In the genomic region with DNA sequence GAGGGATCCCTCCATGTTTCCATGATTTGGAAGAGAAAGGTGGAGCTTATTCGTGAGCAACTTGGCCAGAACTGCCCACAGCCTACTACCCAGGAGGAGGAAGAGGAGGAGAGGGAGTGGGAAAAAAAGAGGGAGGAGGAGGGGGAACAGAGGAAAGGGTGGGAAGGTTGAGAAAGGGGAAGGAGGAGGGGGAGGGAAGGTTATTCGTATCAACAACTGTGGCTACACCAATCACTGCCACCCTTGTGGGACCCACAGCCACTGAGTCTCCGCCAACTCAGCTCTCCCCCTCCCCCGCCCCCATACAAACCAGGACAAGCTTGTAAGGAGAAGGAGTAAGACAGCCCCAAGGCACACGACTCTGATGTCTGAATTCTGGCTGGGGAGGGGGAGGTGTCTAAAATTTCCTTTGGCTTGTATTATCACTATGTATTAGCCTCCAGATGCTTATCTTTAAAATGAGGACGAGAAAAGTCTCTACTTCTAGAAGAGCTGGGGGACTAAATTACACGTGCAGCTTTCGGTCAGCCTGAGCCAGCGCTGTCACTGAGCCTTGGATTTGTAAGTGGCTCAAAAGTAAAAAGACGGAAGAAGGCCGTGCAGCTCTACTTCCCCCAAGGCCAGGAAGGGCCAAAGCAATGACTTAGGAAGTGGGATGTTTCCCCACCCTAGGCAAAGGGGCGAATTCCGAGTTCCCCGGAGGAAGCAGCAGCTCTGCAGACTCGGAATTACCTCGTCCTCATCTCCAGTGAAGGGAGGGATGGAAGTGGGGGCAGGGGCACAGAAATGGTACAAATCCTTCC, we compare ENCODE assay signal across 8 cellular contexts. TPM values are rescaled to one million over a fixed set of nuclear protein-coding genes. Genes with fewer than 3 reads are reported as not detected.
DNase-seq lines count a peak whose midpoint lies in the region; ATAC-seq and TF ChIP-seq lines count a peak whose summit lies in the region.

No MANE protein-coding gene starts in this region.

- BruUV-seq in HCT116 (replicated peaks; lab: Mats Ljungman, UMichigan): TSS peak; percentile 47

- ATAC-seq in HCT116: no peak

- RAD21 ChIA-PET in HCT116 (lab: Charles Lee; ENCODE audit: low non-redundant PET in 1 of 2, low total read pairs in 2 of 2, uncharacterized antibody in 2 of 2, unreplicated experiment in 2 of 2): no interaction called here

- H3K27me3 ChIP-seq in HCT116 (ENCODE audit: insufficient read depth, low read length): no peaks in the 10 kb centered on the region
- H3K27me3 ChIP-seq in ectodermal cell (ENCODE audit: control insufficient read depth, insufficient read depth, low read length, poor library complexity, severe bottlenecking): peaks cover 30% of the 10 kb centered on the region
- H3K27me3 ChIP-seq in uterus: no peaks in the 10 kb centered on the region

- H3K4me1 ChIP-seq in HCT116 (ENCODE audit: control insufficient read depth in 1 of 2, insufficient read depth in 2 of 2, low read length in 2 of 2): peaks cover 13 to 32% of the 10 kb centered on the region in 2 experiments; a peak in 3 of 4 replicates
- H3K4me1 ChIP-seq in ectodermal cell (ENCODE audit: control insufficient read depth, insufficient read depth, low read length): peaks cover 18% of the 10 kb centered on the region
- peaks cover 43% of the 10 kb centered on the region for H3K4me1 ChIP-seq in mesodermal cell (ENCODE audit: control insufficient read depth, insufficient read depth, low read length, poor library complexity, severe bottlenecking)
- H3K4me1 ChIP-seq in uterus: peaks cover 5 to 29% of the 10 kb centered on the region in 2 donors

- intact Hi-C loops in HCT116 (cut with micrococcal nuclease) (loop anchor here (5.0 kb wide), 2 partner anchors 35 to 65 kb away; a partner anchor contains a TSS), uterus (cut with DNase I; ENCODE audit: low total_unique reads) (loop anchor here (5.0 kb wide), 1 partner anchor 70 kb away; no protein-coding TSS in a partner anchor)

- H3K9me3 ChIP-seq in HCT116 (ENCODE audit: control insufficient read depth in 1 of 2, insufficient read depth in 1 of 2, low read depth in 1 of 2, low read length in 2 of 2) (no peaks in the 10 kb centered on the region), SK-N-MC (ENCODE audit: low read depth, low read length) (no peaks in the 10 kb centered on the region), ectodermal cell (ENCODE audit: control insufficient read depth, low read length) (no peaks in the 10 kb centered on the region), mesodermal cell (ENCODE audit: control insufficient read depth, low read length) (peaks cover 4% of the 10 kb centered on the region), uterus (no peaks in the 10 kb centered on the region)

- no peaks in the 10 kb centered on the region for H3K9me2 ChIP-seq in HCT116 (ENCODE audit: insufficient read depth)

- CTCF ChIA-PET in HCT116 (lab: Charles Lee): no interaction called here

- H3K4me2 ChIP-seq in HCT116 (ENCODE audit: low read length): peak overlapping the region; percentile 94

- H4K20me1 ChIP-seq in HCT116 (ENCODE audit: insufficient read depth): no peaks in the 10 kb centered on the region

- TF ChIP-seq POLR2A in HCT116 (IDR thresholded peaks at IDR 0.05; ENCODE audit: borderline replicate concordance, extremely low read depth, insufficient read depth, insufficient read length) (no peak), uterus (IDR thresholded peaks at IDR 0.05) (no peak)

- H2AFZ ChIP-seq in HCT116 (ENCODE audit: low read depth, low read length, poor library complexity, severe bottlenecking): no peak overlapping the region

- peaks cover 2 to 8% of the 10 kb centered on the region in 2 experiments; a peak in 1 of 4 replicates for H3K36me3 ChIP-seq in HCT116 (ENCODE audit: control insufficient read depth in 1 of 2, insufficient read depth in 2 of 2, low read length in 2 of 2)
- H3K36me3 ChIP-seq in SK-N-MC (ENCODE audit: insufficient read depth, low read length): peaks cover 5% of the 10 kb centered on the region; the same call in 1 of the 2 replicates
- H3K36me3 ChIP-seq in ectodermal cell (ENCODE audit: control insufficient read depth, insufficient read depth, low read length): no peaks in the 10 kb centered on the region
- H3K36me3 ChIP-seq in mesodermal cell (ENCODE audit: control insufficient read depth, insufficient read depth, low read length): peaks cover 43% of the 10 kb centered on the region
- no peaks in the 10 kb centered on the region for H3K36me3 ChIP-seq in uterus

- H3K79me2 ChIP-seq in HCT116 (ENCODE audit: insufficient read depth, low read length): peaks cover 60% of the 10 kb centered on the region

- TF ChIP-seq CTCF in HCT116 (IDR thresholded peaks at IDR 0.05 in 2 of 3, conservative IDR thresholded peaks at IDR 0.05 in 1 of 3; ENCODE audit: borderline replicate concordance in 1 of 3, insufficient read depth in 1 of 3, low read depth in 2 of 3, low read length in 2 of 3) (no peak), uterus (IDR thresholded peaks at IDR 0.05) (no peak)

- H3K27ac ChIP-seq in HCT116 (ENCODE audit: low read depth, low read length) (peak overlapping the region; percentile 61), SK-N-MC (no peak overlapping the region), ectodermal cell (ENCODE audit: insufficient read depth, low read depth, low read length, poor library complexity, severe bottlenecking) (no peak overlapping the region), mesodermal cell (ENCODE audit: low read depth, low read length, severe bottlenecking) (peak overlapping the region; percentile 67), uterus (peak overlapping the region; percentile 88)

- peak overlapping the region; percentile 98 to 99 for H3K4me3 ChIP-seq in HCT116 (replicated peaks in 1 of 2; ENCODE audit: low read depth in 1 of 2, low read length in 2 of 2)
- peak overlapping the region; percentile 93 for H3K4me3 ChIP-seq in SK-N-MC
- H3K4me3 ChIP-seq in ectodermal cell (ENCODE audit: insufficient read depth, low read depth, low read length): peak overlapping the region; percentile 81
- peak overlapping the region; percentile 78 for H3K4me3 ChIP-seq in mesodermal cell (ENCODE audit: extremely low read depth, insufficient read depth, low read length, poor library complexity, severe bottlenecking)
- H3K4me3 ChIP-seq in uterus: peak overlapping the region; percentile 59 to 90

- 4 to 7% methylated on average over 14 to 16 of the region's 16 CpGs for WGBS in ectodermal cell, 2 experiments
- 3 to 8% methylated on average over 9 to 11 of the region's 16 CpGs for WGBS in mesodermal cell (ENCODE audit: insufficient coverage in 2 of 2), 2 experiments

- POLR2A ChIA-PET in HCT116 (lab: Charles Lee): no interaction called here

- no peak for TF ChIP-seq RAD21 in HCT116 (IDR thresholded peaks at IDR 0.05; ENCODE audit: low read depth)

- H3K9ac ChIP-seq in HCT116 (ENCODE audit: low read length) (peak overlapping the region; percentile 87), SK-N-MC (ENCODE audit: insufficient read length) (peak overlapping the region; percentile 85)

- no peak for DNase-seq in HCT116 (ENCODE audit: low read depth, low spot score)
- DNase-seq in SK-N-MC (ENCODE audit: low read depth, low spot score): no peak
- DNase-seq in uterus: no peak
- DNase-seq in NCI-H748 treated with DMSO at 0.1 percent for 48 hours (lab: John Stamatoyannopoulos, UW): no peak
- DNase-seq in NCI-H1436 (lab: John Stamatoyannopoulos, UW): no peak
- no peak for DNase-seq in activated gamma-delta T cell treated with Interleukin-2 at 50 U/mL for 16 hours

TF ChIP-seq in HCT116, 20 proteins besides CTCF, POLR2A, EP300 and RAD21:
- peak; percentile 23; the same call in 1 of the 2 replicates for TF ChIP-seq EGR1 (IDR thresholded peaks at IDR 0.05; ENCODE audit: low read depth)
- no peak for TF ChIP-seq EZH2 (IDR thresholded peaks at IDR 0.05)

RNA-seq across cellular contexts. Expression of a gene that starts 1.0 kb away (rescaled TPM):
- total RNA-seq in HCT116 (2021; ENCODE audit: unreplicated experiment) (259 TPM), uterus (100 to 1,000 TPM in 3 of 4 donors, 10 to 100 TPM in 1; 99.5 to 253 (median 206) TPM)
- polyA plus RNA-seq in HCT116 (2012): 302 and 317 TPM in 2 replicates
- polyA plus RNA-seq in ectodermal cell (2013, experiment 1 of 4): 239 TPM
- 230 TPM for polyA plus RNA-seq in ectodermal cell (2013, experiment 2 of 4)
- polyA plus RNA-seq in ectodermal cell (2013, experiment 3 of 4): 183 TPM
- 182 TPM for polyA plus RNA-seq in ectodermal cell (2013, experiment 4 of 4)
- polyA plus RNA-seq in mesodermal cell (2013, experiment 1 of 2): 453 TPM
- 406 TPM for polyA plus RNA-seq in mesodermal cell (2013, experiment 2 of 2)

Comparison
In these comparisons a context has a peak if more than half of its experiments do, and no peak if none do; other contexts are left out.
1. H3K27ac ChIP-seq: peak in HCT116 (single experiment), mesodermal cell (single experiment) and uterus (2 of 2); none in SK-N-MC (single experiment) and ectodermal cell (single experiment).
2. Peak in every context shown above with its lines, with median percentiles within 50 percentile points of each other: H3K4me3 ChIP-seq.